In genomic region chr3:170052398-170052797, GRCh38 we compare ENCODE assay signal across 33 cellular contexts. TPM values are rescaled to one million over a fixed set of nuclear protein-coding genes. Genes with fewer than 3 reads are reported as not detected.
"Had no signal": no experiment of that assay in that cellular context is flagged by ENCODE, and none has a peak within 500 bp of the region (broad histone marks: within the 10 kb centered on the region; RNA-seq: fewer than 3 reads in every experiment).

No MANE protein-coding gene starts in this region.

- H3K4me3 ChIP-seq: adrenal gland, ascending aorta, body of pancreas, breast epithelium, cardiac muscle cell had no signal

- H3K36me3 ChIP-seq: adrenal gland, ascending aorta, brain microvascular endothelial cell, breast epithelium, cardiac muscle cell had no signal

- H3K27me3 ChIP-seq: adrenal gland, ascending aorta, body of pancreas, brain microvascular endothelial cell, breast epithelium, cardiac muscle cell had no signal

- H3K27ac ChIP-seq: adrenal gland, ascending aorta, body of pancreas, brain microvascular endothelial cell, breast epithelium, cardiac muscle cell had no signal

- ATAC-seq: activated naive CD4-positive, alpha-beta T cell treated with anti-CD3 and anti-CD28 coated beads, Interleukin-2, amount 50 U/mL, for 72 hours; activated naive CD8-positive, alpha-beta T cell treated with anti-CD3 and anti-CD28 coated beads, Interleukin-2, amount 50 U/mL, for 24 hours; activated T-cell treated with anti-CD3 and anti-CD28 coated beads, Interleukin-2, amount 50 U/mL, for 4 hours; activated T-cell treated with anti-CD3 and anti-CD28 coated beads, Interleukin-2, amount 50 U/mL, for 72 hours; activated T-helper 17 cell treated with anti-CD3 and anti-CD28 coated beads, Interleukin-2, amount 50 U/mL, for 72 hours; body of pancreas had no signal

- FAIRE-seq: astrocyte, bronchial epithelial cell had no signal

- H3K4me1 ChIP-seq: adrenal gland, ascending aorta, breast epithelium had no signal

- H3K9me3 ChIP-seq: adrenal gland, ascending aorta, body of pancreas, breast epithelium had no signal

- DNase-seq: activated effector memory CD4-positive, alpha-beta T cell treated with anti-CD3 and anti-CD28 coated beads, Interleukin-2, amount 50 U/mL, for 16 hours; activated effector memory CD4-positive, alpha-beta T cell treated with Interleukin-2 at 50 U/mL for 16 hours; activated gamma-delta T cell; activated gamma-delta T cell treated with Interleukin-2 at 50 U/mL for 16 hours; activated naive CD4-positive, alpha-beta T cell; activated naive CD4-positive, alpha-beta T cell treated with anti-CD3 and anti-CD28 coated beads for 36 hours; activated naive CD4-positive, alpha-beta T cell treated with anti-CD3 and anti-CD28 coated beads, Interleukin-2, amount 10 ng/mL, durations not matched to agents 7 days and 5 days; activated naive CD4-positive, alpha-beta T cell treated with anti-CD3 and anti-CD28 coated beads, Interleukin-2, amount 50 U/mL, for 16 hours; activated naive CD4-positive, alpha-beta T cell treated with Interleukin-2 at 50 U/mL for 16 hours; activated naive CD8-positive, alpha-beta T cell treated with anti-CD3 and anti-CD28 coated beads for 36 hours; activated naive CD8-positive, alpha-beta T cell treated with anti-CD3 and anti-CD28 coated beads, Interleukin-2, amount 10 ng/mL, durations not matched to agents 7 days and 5 days; activated naive CD8-positive, alpha-beta T cell treated with anti-CD3 and anti-CD28 coated beads, Interleukin-2, amount 50 U/mL, for 24 hours; activated T-cell treated with anti-CD3 and anti-CD28 coated beads, Interleukin-2, amount 50 U/mL, for 24 hours; activated T-cell treated with anti-CD3 and anti-CD28 coated beads, Interleukin-2, amount 50 U/mL, for 4 hours; activated T-cell treated with anti-CD3 and anti-CD28 coated beads, Interleukin-2, amount 50 U/mL, for 48 hours; activated T-cell treated with anti-CD3 and anti-CD28 coated beads, Interleukin-2, amount 50 U/mL, for 72 hours; adrenal gland; amniotic stem cell; amygdala; anterior cingulate cortex; aorta; body of pancreas; brain microvascular endothelial cell; caudate nucleus; central memory CD4-positive, alpha-beta T cell; cerebellar nuclear complex had no signal

RNA-seq across cellular contexts. Expression of gene GPR160, which starts 14.6 kb away (rescaled TPM):
- total RNA-seq: cardiac muscle cell had no signal
